ENCODE assay signal across 16 cellular contexts in the genomic region with DNA sequence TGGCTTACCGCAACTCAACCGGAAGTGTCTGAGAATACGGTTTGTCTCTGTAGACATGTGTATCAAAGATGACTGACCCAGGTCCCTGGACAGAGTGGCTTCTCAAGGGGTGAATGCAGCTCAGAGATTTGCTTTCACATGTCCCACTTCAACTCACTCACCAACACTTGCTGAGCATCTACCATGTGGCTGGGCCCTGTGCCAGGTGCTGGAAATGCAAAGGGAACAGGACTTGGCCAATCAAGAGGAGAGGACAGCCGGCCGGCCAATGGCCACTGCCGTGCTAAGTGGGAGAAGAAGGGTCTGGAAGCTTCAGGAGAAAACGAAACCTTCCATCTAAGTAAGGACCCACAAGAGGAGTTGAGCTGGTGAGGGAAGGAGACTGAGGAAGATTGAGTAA.
"Had no signal": no experiment of that assay in that cellular context is flagged by ENCODE, and none has a peak within 500 bp of the region (broad histone marks: within the 10 kb centered on the region; RNA-seq: fewer than 3 reads in every experiment).

No MANE protein-coding gene starts in this region.

- H3K4me1 Mint-ChIP-seq: activated naive CD4-positive, alpha-beta T cell treated with anti-CD3 and anti-CD28 coated beads, Interleukin-2, amount 50 U/mL, for 24 hours had no signal

- H3K27ac Mint-ChIP-seq: activated naive CD4-positive, alpha-beta T cell treated with anti-CD3 and anti-CD28 coated beads, Interleukin-2, amount 50 U/mL, for 24 hours; dendritic cell treated with granulocyte-macrophage colony-stimulating factor and Interleukin-4, amounts not matched to agents 40 ng/mL and 50 ng/mL, for 4 days had no signal

- H3K4me3 Mint-ChIP-seq: activated naive CD4-positive, alpha-beta T cell treated with anti-CD3 and anti-CD28 coated beads, Interleukin-2, amount 50 U/mL, for 24 hours; dendritic cell treated with granulocyte-macrophage colony-stimulating factor and Interleukin-4, amounts not matched to agents 40 ng/mL and 50 ng/mL, for 4 days had no signal

- H3K9me3 Mint-ChIP-seq: activated naive CD4-positive, alpha-beta T cell treated with anti-CD3 and anti-CD28 coated beads, Interleukin-2, amount 50 U/mL, for 24 hours; dendritic cell treated with granulocyte-macrophage colony-stimulating factor and Interleukin-4, amounts not matched to agents 40 ng/mL and 50 ng/mL, for 4 days had no signal

- DNase-seq: activated CD4-positive, alpha-beta T cell treated with anti-CD3 and anti-CD28 coated beads, Interleukin-2, amount 50 U/mL, for 1 hour; activated CD8-positive, alpha-beta memory T cell treated with anti-CD3 and anti-CD28 coated beads, Interleukin-2, amount 50 U/mL, for 48 hours; activated effector memory CD4-positive, alpha-beta T cell treated with anti-CD3 and anti-CD28 coated beads, Interleukin-2, amount 50 U/mL, for 16 hours; effector CD8-positive, alpha-beta T cell; heart right ventricle; mammary epithelial cell; stimulated activated CD4-positive, alpha-beta T cell treated with anti-CD3 and anti-CD28 coated beads, Interleukin-12 subunit alpha, Interleukin-12 subunit beta, amount 100 ng/mL, for 4 hours; stimulated activated naive CD4-positive, alpha-beta T cell; T1000; tibial artery had no signal

- ATAC-seq: activated CD4-positive, CD25-positive, alpha-beta regulatory T cell treated with anti-CD3 and anti-CD28 coated beads, Interleukin-2, amount 50 U/mL, for 24 hours; esophagus mucosa; gastroesophageal sphincter; heart right ventricle; left lung had no signal

- H3K36me3 Mint-ChIP-seq: activated naive CD4-positive, alpha-beta T cell treated with anti-CD3 and anti-CD28 coated beads, Interleukin-2, amount 50 U/mL, for 24 hours had no signal
